11 cellular contexts compared by ENCODE assay signal in genomic region chr16:82082543-82083244, GRCh38. TPM values are rescaled to one million over a fixed set of nuclear protein-coding genes. Genes with fewer than 3 reads are reported as not detected.
DNase-seq lines count a peak whose midpoint lies in the region; ATAC-seq and TF ChIP-seq lines count a peak whose summit lies in the region.
"Had no signal": no experiment of that assay in that cellular context is flagged by ENCODE, and none has a peak within 500 bp of the region (broad histone marks: within the 10 kb centered on the region; RNA-seq: fewer than 3 reads in every experiment).

No MANE protein-coding gene starts in this region.

- no peaks in the 10 kb centered on the region for H3K4me1 Mint-ChIP-seq in CD4-positive, alpha-beta memory T cell
- H3K4me1 Mint-ChIP-seq in HFFc6 (ENCODE audit: low read depth), result no peaks in the 10 kb centered on the region

- no peak overlapping the region for H3K4me3 ChIP-seq in CD4-positive, alpha-beta memory T cell (ENCODE audit: low read length in 2 of 2)
- H3K4me3 ChIP-seq: cardiac muscle cell had no signal

- no peak overlapping the region for H3K27ac Mint-ChIP-seq in CD4-positive, alpha-beta memory T cell
- H3K27ac Mint-ChIP-seq in HFFc6, result no peak overlapping the region

- H3K9me3 ChIP-seq in CD4-positive, alpha-beta memory T cell (ENCODE audit: control insufficient read depth in 1 of 2, low read length in 2 of 2), result no peaks in the 10 kb centered on the region

- peak; percentile 58 for ATAC-seq in HG02623 (IDR thresholded peaks at IDR 0.05; ENCODE audit: unreplicated experiment)

- no peak overlapping the region for H3K27ac ChIP-seq in RWPE1
- no peak overlapping the region for H3K27ac ChIP-seq in CD4-positive, alpha-beta memory T cell (ENCODE audit: low read depth, low read length)
- H3K27ac ChIP-seq: cardiac muscle cell had no signal

- H3K27me3 ChIP-seq in CD4-positive, alpha-beta memory T cell (ENCODE audit: insufficient read depth, low read length), result no peaks in the 10 kb centered on the region
- H3K27me3 ChIP-seq: cardiac muscle cell had no signal

- DNase-seq in GM10248 (ENCODE audit: extremely low spot score) (peak; percentile 20), RWPE1 (ENCODE audit: low spot score) (peak; percentile 59), islet precursor cell (peak; percentile 25), DMS 273 (lab: John Stamatoyannopoulos, UW; ENCODE audit: unreplicated experiment) (no peak), OCI-M2 (lab: John Stamatoyannopoulos, UW; ENCODE audit: unreplicated experiment) (no peak), HFFc6 (no peak)
- DNase-seq in CD4-positive, alpha-beta memory T cell, result no peak
- DNase-seq: NCI-H2029 treated with DMSO at 0.1 percent for 48 hours had no signal

- H3K27me3 Mint-ChIP-seq in CD4-positive, alpha-beta memory T cell, result peaks cover 2 to 3% of the 10 kb centered on the region in 2 donors
- H3K27me3 Mint-ChIP-seq in HFFc6 (ENCODE audit: insufficient read depth), result no peaks in the 10 kb centered on the region; the same call in 1 of the 2 replicates

- intact Hi-C loops in CD4-positive, alpha-beta memory T cell (cut with micrococcal nuclease), result no loop called here

- TF ChIP-seq CTCF in GM10248 (IDR thresholded peaks at IDR 0.05; ENCODE audit: control extremely low read depth, extremely low read depth, low read depth, missing control alignments), result no peak
- TF ChIP-seq CTCF in RWPE1 (conservative IDR thresholded peaks at IDR 0.05; ENCODE audit: low read depth), result no peak
- TF ChIP-seq CTCF in HFFc6 (IDR thresholded peaks at IDR 0.05), result no peak

- H3K36me3 ChIP-seq in CD4-positive, alpha-beta memory T cell (ENCODE audit: insufficient read depth, low read length), result no peaks in the 10 kb centered on the region
- H3K36me3 ChIP-seq: cardiac muscle cell had no signal

- H3K4me1 ChIP-seq in CD4-positive, alpha-beta memory T cell (ENCODE audit: insufficient read depth, low read length), result no peaks in the 10 kb centered on the region

- H3K4me3 Mint-ChIP-seq in CD4-positive, alpha-beta memory T cell, result no peak overlapping the region
- H3K4me3 Mint-ChIP-seq in HFFc6, result no peak overlapping the region

- no peaks in the 10 kb centered on the region for H3K36me3 Mint-ChIP-seq in CD4-positive, alpha-beta memory T cell
- no peaks in the 10 kb centered on the region for H3K36me3 Mint-ChIP-seq in HFFc6 (ENCODE audit: low read depth)

- CTCF ChIA-PET in GM10248 (lab: Yijun Ruan, JAX), result interaction anchor here (2.5 kb wide), 2 partner anchors 9 to 12 kb away, joined by 8 to 11 read pairs; no protein-coding TSS in a partner anchor
- CTCF ChIA-PET in RWPE1 (lab: Yijun Ruan, JAX), result no interaction called here
- CTCF ChIA-PET in CD4-positive, alpha-beta memory T cell (lab: Charles Lee; ENCODE audit: partially characterized antibody), result interaction anchor here (1.0 kb wide), 1 partner anchor 12 kb away, joined by 3 read pairs; no protein-coding TSS in a partner anchor

- POLR2A ChIA-PET in GM10248 (lab: Yijun Ruan, JAX) (no interaction called here), RWPE1 (lab: Yijun Ruan, JAX; ENCODE audit: low non-redundant PET) (no interaction called here)
- POLR2A ChIA-PET in CD4-positive, alpha-beta memory T cell (lab: Charles Lee; ENCODE audit: partially characterized antibody), result interaction anchor here (0.7 kb wide), 1 partner anchor 8 kb away, joined by 3 read pairs; no protein-coding TSS in a partner anchor

- peaks cover 0 to 7% (median 4%) of the 10 kb centered on the region in 8 donors for H3K9me3 Mint-ChIP-seq in CD4-positive, alpha-beta memory T cell
- peaks cover 4% of the 10 kb centered on the region for H3K9me3 Mint-ChIP-seq in HFFc6

RNA-seq across cellular contexts. Expression of gene HSD17B2, which starts 47.6 kb away (rescaled TPM):
- not detected for total RNA-seq in CD4-positive, alpha-beta memory T cell
- not detected for polyA plus RNA-seq in CD4-positive, alpha-beta memory T cell
- 1 to 10 TPM in 2 of 6 experiments, under 1 TPM in 3, not detected in 1; 0.17 to 3.2 (median 0.50) TPM for total RNA-seq in HFFc6 (2021; fragmentation: NEBNext Ultra II Directional; extraction: Animal tissue kit (Norgen Biotek cat#: 25700))
- total RNA-seq: cardiac muscle cell, H1 had no signal
- polyA plus RNA-seq: cardiac muscle cell, H1 had no signal

Comparison
In these comparisons a context has a peak if more than half of its experiments do, and no peak if none do; other contexts are left out.
1. DNase-seq: peak in GM10248 (single experiment), RWPE1 (single experiment) and islet precursor cell (single experiment); none in DMS 273 (single experiment), OCI-M2 (single experiment), CD4-positive, alpha-beta memory T cell (0 of 5) and HFFc6 (single experiment).